In genomic region chrX:101462892-101463291, GRCh38 we compare ENCODE assay signal across 8 cellular contexts. TPM values are rescaled to one million over a fixed set of nuclear protein-coding genes. Genes with fewer than 3 reads are reported as not detected.
DNase-seq lines count a peak whose midpoint lies in the region; ATAC-seq lines count a peak whose summit lies in the region.

No MANE protein-coding gene starts in this region.

- DNase-seq in DMS79 (lab: John Stamatoyannopoulos, UW) (peak; percentile 9), RPMI7951 (ENCODE audit: low read depth) (peak; percentile 29), iris pigment epithelial cell (ENCODE audit: low read depth) (peak; percentile 36), NCI-H187 treated with DMSO at 0.1 percent for 48 hours (lab: John Stamatoyannopoulos, UW) (no peak), CD1c-positive myeloid dendritic cell (ENCODE audit: extremely low spot score) (no peak), NCI-H1930 (lab: John Stamatoyannopoulos, UW) (no peak)

- H3K27me3 Mint-ChIP-seq in stimulated activated memory B cell treated with anti-CD40 and anti-IgM and Interleukin-4, amounts not matched to agents 10 μg/mL and 1 μg/mL and 100 μg/mL, for 72 hours, result no peaks in the 10 kb centered on the region

- H3K4me3 Mint-ChIP-seq in stimulated activated memory B cell treated with anti-CD40 and anti-IgM and Interleukin-4, amounts not matched to agents 10 μg/mL and 1 μg/mL and 100 μg/mL, for 72 hours, result no peak overlapping the region

- peak; percentile 63 for ATAC-seq in HG03565 (IDR thresholded peaks at IDR 0.05; ENCODE audit: unreplicated experiment)
- no peak for ATAC-seq in stimulated activated memory B cell treated with anti-CD40 and anti-IgM and Interleukin-4, amounts not matched to agents 10 μg/mL and 1 μg/mL and 100 μg/mL, for 72 hours

- no peak overlapping the region for H3K27ac Mint-ChIP-seq in stimulated activated memory B cell treated with anti-CD40 and anti-IgM and Interleukin-4, amounts not matched to agents 10 μg/mL and 1 μg/mL and 100 μg/mL, for 72 hours

- no peaks in the 10 kb centered on the region for H3K9me3 Mint-ChIP-seq in stimulated activated memory B cell treated with anti-CD40 and anti-IgM and Interleukin-4, amounts not matched to agents 10 μg/mL and 1 μg/mL and 100 μg/mL, for 72 hours

- H3K36me3 Mint-ChIP-seq in stimulated activated memory B cell treated with anti-CD40 and anti-IgM and Interleukin-4, amounts not matched to agents 10 μg/mL and 1 μg/mL and 100 μg/mL, for 72 hours, result peaks cover 17% of the 10 kb centered on the region

- no peaks in the 10 kb centered on the region for H3K4me1 Mint-ChIP-seq in stimulated activated memory B cell treated with anti-CD40 and anti-IgM and Interleukin-4, amounts not matched to agents 10 μg/mL and 1 μg/mL and 100 μg/mL, for 72 hours

RNA-seq across cellular contexts. Expression of gene ARMCX4, which starts 22.4 kb away (rescaled TPM):
- 1.5 and 3.6 TPM in 2 replicates for total RNA-seq in RPMI7951 (2014; rRNA removed; shearing (Covaris generic))

RNA-seq across cellular contexts. Expression of gene HNRNPH2, which starts 54.9 kb away (rescaled TPM):
- total RNA-seq in RPMI7951 (2014; rRNA removed; shearing (Covaris generic)), result 43.5 and 46.1 TPM in 2 replicates

RNA-seq across cellular contexts. Expression of gene GLA, which starts 55.2 kb away (rescaled TPM):
- 57.2 and 58.0 TPM in 2 replicates for total RNA-seq in RPMI7951 (2014; rRNA removed; shearing (Covaris generic))

Comparison
In these comparisons a context has a peak if more than half of its experiments do, and no peak if none do; other contexts are left out.
1. DNase-seq: peak in DMS79 (single experiment), RPMI7951 (single experiment) and iris pigment epithelial cell (single experiment); none in NCI-H187 treated with DMSO at 0.1 percent for 48 hours (single experiment), CD1c-positive myeloid dendritic cell (single experiment) and NCI-H1930 (0 of 2).